12 cellular contexts compared by ENCODE assay signal in genomic region chr2:134262666-134263065, GRCh38. TPM values are rescaled to one million over a fixed set of nuclear protein-coding genes. Genes with fewer than 3 reads are reported as not detected.
DNase-seq lines count a peak whose midpoint lies in the region; ATAC-seq, FAIRE-seq and TF ChIP-seq lines count a peak whose summit lies in the region.
"Had no signal": no experiment of that assay in that cellular context is flagged by ENCODE, and none has a peak within 500 bp of the region (broad histone marks: within the 10 kb centered on the region; RNA-seq: fewer than 3 reads in every experiment).

No MANE protein-coding gene starts in this region.

- no peaks in the 10 kb centered on the region for H3K9me2 ChIP-seq in Karpas-422 (replicated peaks; ENCODE audit: insufficient read depth, low read length)

- WGBS in tibial nerve, 2 donors, result 97 to 98% methylated on average over 2 of the region's 2 CpGs
- 82 to 93% methylated on average over 2 of the region's 2 CpGs for WGBS in gastroesophageal sphincter (ENCODE audit: low coverage in 1 of 2), 2 donors

- DNase-seq in right atrium auricular region (ENCODE audit: low spot score) (no peak), left cardiac atrium (no peak), Karpas-422 (no peak), tibial nerve (ENCODE audit: low spot score in 2 of 2) (no peak), RCC 7860 (ENCODE audit: low spot score) (no peak), uterus (no peak)
- DNase-seq: foreskin fibroblast, NCI-H2029, SHP77 treated with DMSO at 0.1 percent for 48 hours had no signal

- H3K27me3 ChIP-seq in right atrium auricular region (no peaks in the 10 kb centered on the region), Karpas-422 (ENCODE audit: low read length) (no peaks in the 10 kb centered on the region), tibial nerve (no peaks in the 10 kb centered on the region), uterus (no peaks in the 10 kb centered on the region), gastroesophageal sphincter (no peaks in the 10 kb centered on the region)

- H3K9ac ChIP-seq in Karpas-422 (ENCODE audit: low read length), result peak overlapping the region; percentile 35

- peak overlapping the region; percentile 85 to 86 for H3K27ac ChIP-seq in right atrium auricular region
- H3K27ac ChIP-seq in Karpas-422 (ENCODE audit: low read length), result peak overlapping the region; percentile 82
- peak overlapping the region in 3 of 4 donors; percentile 26 to 77 (median 32) for H3K27ac ChIP-seq in tibial nerve
- no peak overlapping the region for H3K27ac ChIP-seq in uterus
- no peak overlapping the region for H3K27ac ChIP-seq in gastroesophageal sphincter

- no peak overlapping the region for H2AFZ ChIP-seq in Karpas-422 (ENCODE audit: low read length)

- TF ChIP-seq EP300 in tibial nerve (IDR thresholded peaks at IDR 0.05), result no peak
- no peak for TF ChIP-seq EP300 in gastroesophageal sphincter (IDR thresholded peaks at IDR 0.05)

- H3K4me1 ChIP-seq in right atrium auricular region, result peaks cover 0 to 64% of the 10 kb centered on the region in 2 donors
- peaks cover 48% of the 10 kb centered on the region for H3K4me1 ChIP-seq in Karpas-422 (ENCODE audit: low read length)
- H3K4me1 ChIP-seq in tibial nerve, result peaks cover 0 to 57% (median 44%) of the 10 kb centered on the region in 4 donors
- no peaks in the 10 kb centered on the region for H3K4me1 ChIP-seq in uterus
- H3K4me1 ChIP-seq in gastroesophageal sphincter, result peaks cover 0 to 49% (median 15%) of the 10 kb centered on the region in 3 donors

- H4K20me1 ChIP-seq in Karpas-422 (ENCODE audit: insufficient read depth, low read depth, low read length), result no peaks in the 10 kb centered on the region

- ATAC-seq in left cardiac atrium (no peak), HG02798 (IDR thresholded peaks at IDR 0.05; ENCODE audit: poor library complexity, unreplicated experiment) (peak; percentile 50), gastroesophageal sphincter (no peak)

- FAIRE-seq in RCC 7860 (lab: Jason Lieb, UNC), result no peak
- FAIRE-seq: bronchial epithelial cell had no signal

- H3K9me3 ChIP-seq in right atrium auricular region (no peaks in the 10 kb centered on the region), Karpas-422 (ENCODE audit: low read length) (no peaks in the 10 kb centered on the region), tibial nerve (no peaks in the 10 kb centered on the region), uterus (no peaks in the 10 kb centered on the region), gastroesophageal sphincter (no peaks in the 10 kb centered on the region)

- no peak overlapping the region for H3K4me3 ChIP-seq in right atrium auricular region
- no peak overlapping the region; the same call in 1 of the 2 replicates for H3K4me3 ChIP-seq in Karpas-422 (ENCODE audit: low read length)
- no peak overlapping the region for H3K4me3 ChIP-seq in tibial nerve
- no peak overlapping the region for H3K4me3 ChIP-seq in uterus
- H3K4me3 ChIP-seq in gastroesophageal sphincter, result no peak overlapping the region

- H3K79me2 ChIP-seq in Karpas-422 (ENCODE audit: low read length), result no peaks in the 10 kb centered on the region

- H3K36me3 ChIP-seq in right atrium auricular region (no peaks in the 10 kb centered on the region), Karpas-422 (ENCODE audit: insufficient read depth, low read length) (no peaks in the 10 kb centered on the region), tibial nerve (no peaks in the 10 kb centered on the region), uterus (no peaks in the 10 kb centered on the region), gastroesophageal sphincter (no peaks in the 10 kb centered on the region)

- TF ChIP-seq CTCF in right atrium auricular region (IDR thresholded peaks at IDR 0.05) (no peak), tibial nerve (IDR thresholded peaks at IDR 0.05) (no peak), uterus (IDR thresholded peaks at IDR 0.05) (no peak), gastroesophageal sphincter (IDR thresholded peaks at IDR 0.05) (no peak)

- H3K4me2 ChIP-seq in Karpas-422 (ENCODE audit: low read depth, low read length, poor library complexity, severe bottlenecking), result peak overlapping the region; percentile 64

- intact Hi-C loops in left cardiac atrium (cut with DNase I), result no loop called here
- intact Hi-C loops in uterus (cut with DNase I; ENCODE audit: low total_unique reads), result no loop called here

- TF ChIP-seq POLR2A in tibial nerve (IDR thresholded peaks at IDR 0.05) (no peak), uterus (IDR thresholded peaks at IDR 0.05) (no peak), gastroesophageal sphincter (IDR thresholded peaks at IDR 0.05) (no peak)

RNA-seq across cellular contexts. Expression of gene MGAT5, which starts 8.8 kb away (rescaled TPM):
- total RNA-seq in right atrium auricular region (10 to 100 TPM; 56.9 to 91.0 TPM), left cardiac atrium (100 to 1,000 TPM; 110 to 142 TPM), tibial nerve (10 to 100 TPM; 34.1 to 47.5 (median 42.6) TPM), uterus (10 to 100 TPM; 10.3 to 53.2 (median 27.0) TPM), gastroesophageal sphincter (10 to 100 TPM; 32.4 to 65.9 (median 46.6) TPM)
- 22.2 and 22.7 TPM in 2 replicates for total RNA-seq in Karpas-422 (2014; rRNA removed; shearing (Covaris generic); ENCODE audit: low replicate concordance)

Comparison
In these comparisons a context has a peak if more than half of its experiments do, and no peak if none do; other contexts are left out.
1. H3K27ac ChIP-seq: peak in right atrium auricular region (2 of 2), Karpas-422 (single experiment) and tibial nerve (3 of 4); none in uterus (0 of 2) and gastroesophageal sphincter (0 of 4).